19 cellular contexts compared by ENCODE assay signal in the genomic region with DNA sequence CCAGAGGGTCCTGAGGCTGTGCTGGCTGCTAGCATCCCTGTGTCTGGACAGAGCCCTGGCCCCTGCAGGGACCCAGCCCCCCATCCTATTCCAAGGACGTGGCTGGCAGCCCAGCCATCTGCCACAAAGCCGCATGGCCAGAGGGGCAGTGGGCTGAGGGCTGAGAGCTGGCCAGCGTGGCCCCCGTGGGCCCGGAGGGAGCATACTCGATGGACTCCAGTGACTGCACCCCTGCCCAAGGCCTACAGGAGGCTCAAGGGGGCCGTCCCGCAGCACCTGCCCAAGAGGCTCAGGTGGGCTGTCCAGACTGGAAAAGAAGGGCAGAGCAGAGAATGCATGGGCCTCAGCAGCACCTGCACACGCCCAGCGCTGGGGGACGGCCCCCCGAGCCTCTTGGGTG. TPM values are rescaled to one million over a fixed set of nuclear protein-coding genes. Genes with fewer than 3 reads are reported as not detected.
DNase-seq lines count a peak whose midpoint lies in the region; ATAC-seq, FAIRE-seq and TF ChIP-seq lines count a peak whose summit lies in the region.
"Had no signal": no experiment of that assay in that cellular context is flagged by ENCODE, and none has a peak within 500 bp of the region (broad histone marks: within the 10 kb centered on the region; RNA-seq: fewer than 3 reads in every experiment).

No MANE protein-coding gene starts in this region.

- ATAC-seq in HepG2 (no peak), right lobe of liver (no peak), HG02678 (IDR thresholded peaks at IDR 0.05; ENCODE audit: unreplicated experiment) (no peak)
- no peak for ATAC-seq in stimulated activated effector memory CD8-positive, alpha-beta T cell treated with anti-CD3 and anti-CD28 coated beads, Interleukin-12 subunit alpha, Interleukin-12 subunit beta, amount 100 ng/mL, for 72 hours

- TF ChIP-seq RAD21 in HepG2 (CRISPR knock-in tag; IDR thresholded peaks at IDR 0.05), result no peak

- H3K4me2 ChIP-seq in HepG2 (ENCODE audit: low read depth, low read length), result no peak overlapping the region
- H3K4me2 ChIP-seq: GM23338 had no signal

- no CpG with 5 or more reads among the region's 12 CpGs for WGBS in HepG2 (ENCODE audit: low lambda C conversion rate)
- WGBS in right lobe of liver (ENCODE audit: insufficient coverage, low coverage, low lambda C conversion rate, missing lambda C conversion rate), result no CpG with 5 or more reads among the region's 12 CpGs
- WGBS in endodermal cell (ENCODE audit: insufficient coverage in 1 of 2, insufficient read length in 1 of 2), 2 experiments, result 92 to 93% methylated on average over 6 to 12 of the region's 12 CpGs

- CTCF ChIA-PET in HepG2 (lab: Yijun Ruan, JAX; ENCODE audit: low intra/inter-chr PET ratio, low total read pairs) (no interaction called here), RWPE1 (lab: Yijun Ruan, JAX) (no interaction called here)

- H3K4me3 ChIP-seq in HepG2 (replicated peaks in 1 of 3; ENCODE audit: insufficient read depth in 1 of 3, low read depth in 2 of 3, low read length in 3 of 3) (no peak overlapping the region), right lobe of liver (no peak overlapping the region), endodermal cell (ENCODE audit: low read length) (no peak overlapping the region)
- H3K4me3 ChIP-seq: GM23338 had no signal

- in situ Hi-C loops in HepG2 (cut with HindIII; ENCODE audit: extremely low pct_ligation_motif_present, low pct_unique_long_range_greater_than_20kb), result no loop called here

- TF ChIP-seq EP300 in HepG2 (IDR thresholded peaks at IDR 0.05; ENCODE audit: low read depth in 2 of 2, low read length in 2 of 2) (no peak), HepG2 (CRISPR knock-in tag; IDR thresholded peaks at IDR 0.05; ENCODE audit: borderline replicate concordance) (no peak)

- POLR2A ChIA-PET in HepG2 (lab: Yijun Ruan, JAX) (interaction anchor here (1.4 to 1.7 kb wide), 2 partner anchors 30 to 36 kb away, joined by 3 to 4 read pairs; no protein-coding TSS in a partner anchor), RWPE1 (lab: Yijun Ruan, JAX; ENCODE audit: low non-redundant PET) (no interaction called here)

- H3K36me3 ChIP-seq in HepG2 (replicated peaks in 1 of 2; ENCODE audit: control insufficient read depth in 1 of 2, insufficient read depth in 2 of 2, low read length in 2 of 2) (no peaks in the 10 kb centered on the region), right lobe of liver (no peaks in the 10 kb centered on the region), endodermal cell (ENCODE audit: control insufficient read depth, insufficient read depth, low read length) (no peaks in the 10 kb centered on the region)

- no peaks in the 10 kb centered on the region for H3K79me2 ChIP-seq in HepG2 (ENCODE audit: insufficient read depth, low read length)

- no peaks in the 10 kb centered on the region for H3K27me3 ChIP-seq in HepG2 (ENCODE audit: control insufficient read depth in 1 of 2, insufficient read depth in 2 of 2, low read length in 2 of 2)
- H3K27me3 ChIP-seq in right lobe of liver, result no peaks in the 10 kb centered on the region
- H3K27me3 ChIP-seq in endodermal cell (ENCODE audit: control insufficient read depth, insufficient read depth, low read length, poor library complexity, severe bottlenecking), result no peaks in the 10 kb centered on the region

- H3K9ac ChIP-seq in HepG2 (ENCODE audit: insufficient read depth, low read depth, low read length) (no peak overlapping the region), endodermal cell (ENCODE audit: extremely low read depth, low read length, poor library complexity, severe bottlenecking) (no peak overlapping the region)

- TF ChIP-seq POLR2A in HepG2 (IDR thresholded peaks at IDR 0.05; ENCODE audit: insufficient read depth in 1 of 2, low read depth in 2 of 2, low read length in 2 of 2) (no peak), right lobe of liver (IDR thresholded peaks at IDR 0.05) (no peak)

- peaks cover 2% of the 10 kb centered on the region for H3K27me3 Mint-ChIP-seq in endodermal cell (ENCODE audit: insufficient read depth)
- H3K27me3 Mint-ChIP-seq: CD8-positive, alpha-beta memory T cell had no signal

- H3K4me1 ChIP-seq in HepG2 (ENCODE audit: insufficient read depth, low read length) (no peaks in the 10 kb centered on the region), right lobe of liver (no peaks in the 10 kb centered on the region), endodermal cell (ENCODE audit: control insufficient read depth, insufficient read depth, low read length) (peaks cover 5% of the 10 kb centered on the region)

- H3K9me3 ChIP-seq in HepG2 (ENCODE audit: low read length) (no peaks in the 10 kb centered on the region), right lobe of liver (no peaks in the 10 kb centered on the region), endodermal cell (ENCODE audit: control insufficient read depth, low read length) (no peaks in the 10 kb centered on the region)

- no peak for FAIRE-seq in HepG2 (lab: Jason Lieb, UNC)
- FAIRE-seq: G401.6, GM12892, H54 had no signal

- H3K27ac ChIP-seq in HepG2 (ENCODE audit: extremely low read length, insufficient read depth, low read length) (no peak overlapping the region), right lobe of liver (no peak overlapping the region), RWPE1 (peak overlapping the region; percentile 57), endodermal cell (ENCODE audit: low read depth, low read length) (peak overlapping the region; percentile 5)

- peaks cover 3% of the 10 kb centered on the region for H3K36me3 Mint-ChIP-seq in endodermal cell (ENCODE audit: low read depth)
- H3K36me3 Mint-ChIP-seq in stimulated activated effector memory CD8-positive, alpha-beta T cell treated with anti-CD3 and anti-CD28 coated beads, Interleukin-12 subunit alpha, Interleukin-12 subunit beta, amount 100 ng/mL, for 72 hours, result peaks cover 5% of the 10 kb centered on the region
- H3K36me3 Mint-ChIP-seq: CD4-positive, CD25-positive, alpha-beta regulatory T cell; CD8-positive, alpha-beta memory T cell had no signal

- no peaks in the 10 kb centered on the region; the same call in 1 of the 2 replicates for H4K20me1 ChIP-seq in HepG2 (ENCODE audit: insufficient read depth, low read length)

- no peak overlapping the region for H3K27ac Mint-ChIP-seq in endodermal cell
- H3K27ac Mint-ChIP-seq in stimulated activated effector memory CD8-positive, alpha-beta T cell treated with anti-CD3 and anti-CD28 coated beads, Interleukin-12 subunit alpha, Interleukin-12 subunit beta, amount 100 ng/mL, for 72 hours, result peak overlapping the region; percentile 37
- H3K27ac Mint-ChIP-seq: B cell; CD4-positive, CD25-positive, alpha-beta regulatory T cell; CD8-positive, alpha-beta memory T cell; GM23338 had no signal

- intact Hi-C loops in HepG2 (cut with micrococcal nuclease; ENCODE audit: unreplicated experiment), result no loop called here
- intact Hi-C loops in right lobe of liver (cut with DNase I), result loop anchor here in 1 of 2 donors (10.0 kb wide), 1 partner anchor 199 kb away; no protein-coding TSS in a partner anchor

- no peaks in the 10 kb centered on the region for H3K9me3 Mint-ChIP-seq in endodermal cell
- no peaks in the 10 kb centered on the region for H3K9me3 Mint-ChIP-seq in stimulated activated effector memory CD8-positive, alpha-beta T cell treated with anti-CD3 and anti-CD28 coated beads, Interleukin-12 subunit alpha, Interleukin-12 subunit beta, amount 100 ng/mL, for 72 hours
- H3K9me3 Mint-ChIP-seq: CD4-positive, CD25-positive, alpha-beta regulatory T cell; CD8-positive, alpha-beta memory T cell; GM23338 had no signal

- no peak overlapping the region for H2AFZ ChIP-seq in HepG2 (ENCODE audit: low read length)
- H2AFZ ChIP-seq: GM23338 had no signal

- H3K4me1 Mint-ChIP-seq in endodermal cell, result peaks cover 3% of the 10 kb centered on the region
- peaks cover 7% of the 10 kb centered on the region for H3K4me1 Mint-ChIP-seq in stimulated activated effector memory CD8-positive, alpha-beta T cell treated with anti-CD3 and anti-CD28 coated beads, Interleukin-12 subunit alpha, Interleukin-12 subunit beta, amount 100 ng/mL, for 72 hours
- H3K4me1 Mint-ChIP-seq: B cell had no signal

- H3K4me3 Mint-ChIP-seq in endodermal cell, result no peak overlapping the region
- no peak overlapping the region for H3K4me3 Mint-ChIP-seq in stimulated activated effector memory CD8-positive, alpha-beta T cell treated with anti-CD3 and anti-CD28 coated beads, Interleukin-12 subunit alpha, Interleukin-12 subunit beta, amount 100 ng/mL, for 72 hours
- H3K4me3 Mint-ChIP-seq: B cell; CD8-positive, alpha-beta memory T cell; GM23338 had no signal

- BruUV-seq in HepG2 (replicated peaks; lab: Mats Ljungman, UMichigan), result no TSS peak

- DNase-seq in HepG2 (ENCODE audit: low spot score) (no peak), right lobe of liver (no peak), RWPE1 (ENCODE audit: low spot score) (no peak), endodermal cell (no peak), DMS79 (lab: John Stamatoyannopoulos, UW) (no peak), SHP77 (lab: John Stamatoyannopoulos, UW) (no peak)
- no peak for DNase-seq in stimulated activated effector memory CD8-positive, alpha-beta T cell treated with anti-CD3 and anti-CD28 coated beads, Interleukin-12 subunit alpha, Interleukin-12 subunit beta, amount 100 ng/mL, for 72 hours (ENCODE audit: low spot score in 2 of 2)
- DNase-seq: CD4-positive, CD25-positive, alpha-beta regulatory T cell; CD8-positive, alpha-beta memory T cell; COR-L47; DMS 273 treated with DMSO at 0.1 percent for 48 hours; DMS53 had no signal

- no peak for TF ChIP-seq CTCF in HepG2 (CRISPR knock-in tag; IDR thresholded peaks at IDR 0.05)
- TF ChIP-seq CTCF in right lobe of liver (IDR thresholded peaks at IDR 0.05), result no peak
- TF ChIP-seq CTCF in RWPE1 (conservative IDR thresholded peaks at IDR 0.05; ENCODE audit: low read depth), result no peak
- TF ChIP-seq CTCF in endodermal cell (conservative IDR thresholded peaks at IDR 0.05), result peak; percentile 24

RNA-seq across cellular contexts. Expression of gene TSPAN4, which starts 13.1 kb away (rescaled TPM):
- total RNA-seq in HepG2 (2016; rRNA removed; fragmentation: Illumina TruSeq; extraction: Trizol), result 13.2 and 31.7 TPM in 2 replicates
- 8.9 and 10.0 TPM in 2 replicates for total RNA-seq in HepG2 (2016; cell fraction: cytosol; rRNA removed; fragmentation: Illumina TruSeq; extraction: Trizol; ENCODE audit: low read depth)
- total RNA-seq in HepG2 (2016; cell fraction: insoluble cytoplasmic fraction; rRNA removed; fragmentation: Illumina TruSeq; extraction: Trizol), result 12.0 and 31.8 TPM in 2 replicates
- total RNA-seq in HepG2 (2016; cell fraction: membrane; rRNA removed; fragmentation: Illumina TruSeq; extraction: Trizol), result 11.0 and 13.5 TPM in 2 replicates
- total RNA-seq in HepG2 (2016; cell fraction: nucleus; rRNA removed; fragmentation: Illumina TruSeq; extraction: Trizol), result 26.1 and 32.6 TPM in 2 replicates
- 68.3 and 88.5 TPM in 2 replicates for polyA plus RNA-seq in HepG2 (2011; rRNA removed)
- 60.2 and 113 TPM in 2 replicates for polyA plus RNA-seq in HepG2 (2011; cell fraction: cytosol; rRNA removed)
- 232 and 327 TPM in 2 replicates for polyA plus RNA-seq in HepG2 (2011; cell fraction: nucleus; rRNA removed)
- 22.7 and 28.5 TPM in 2 replicates for polyA plus RNA-seq in HepG2 (2012)
- 10.4 TPM in 2 replicates for polyA plus RNA-seq in HepG2 (2016; cell fraction: cytosol; fragmentation: Illumina TruSeq; extraction: Trizol; ENCODE audit: low read depth)
- 11.8 and 12.7 TPM in 2 replicates for polyA plus RNA-seq in HepG2 (2016; cell fraction: insoluble cytoplasmic fraction; fragmentation: Illumina TruSeq; extraction: Trizol; ENCODE audit: low read depth)
- polyA plus RNA-seq in HepG2 (2016; cell fraction: membrane; fragmentation: Illumina TruSeq; extraction: Trizol; ENCODE audit: low read depth), result 8.5 and 12.0 TPM in 2 replicates
- polyA plus RNA-seq in HepG2 (2016; cell fraction: nucleus; fragmentation: Illumina TruSeq; extraction: Trizol; ENCODE audit: insufficient read depth, low read depth), result 59.4 and 62.8 TPM in 2 replicates
- polyA minus RNA-seq in HepG2 (2011; rRNA and poly(A)+ RNA removed; ENCODE audit: low replicate concordance), result 59.6 and 124 TPM in 2 replicates
- polyA minus RNA-seq in HepG2 (2011; cell fraction: cytosol; rRNA and poly(A)+ RNA removed), result 24.9 and 25.9 TPM in 2 replicates
- 16.4 and 16.9 TPM in 2 replicates for polyA minus RNA-seq in HepG2 (2011; cell fraction: nucleus; rRNA and poly(A)+ RNA removed)
- total RNA-seq in right lobe of liver, result 10 to 100 TPM; 14.9 to 80.6 (median 30.5) TPM
- 10 to 100 TPM; 56.8 to 71.1 TPM for total RNA-seq in endodermal cell
- polyA plus RNA-seq in endodermal cell (2013, experiment 1 of 2), result 51.9 TPM
- 47.2 TPM for polyA plus RNA-seq in endodermal cell (2013, experiment 2 of 2)

RNA-seq across cellular contexts. Expression of gene POLR2L, which starts 13.5 kb away (rescaled TPM):
- 114 and 146 TPM in 2 replicates for total RNA-seq in HepG2 (2016; rRNA removed; fragmentation: Illumina TruSeq; extraction: Trizol)
- total RNA-seq in HepG2 (2016; cell fraction: cytosol; rRNA removed; fragmentation: Illumina TruSeq; extraction: Trizol; ENCODE audit: low read depth), result 37.0 and 48.5 TPM in 2 replicates
- 113 and 136 TPM in 2 replicates for total RNA-seq in HepG2 (2016; cell fraction: insoluble cytoplasmic fraction; rRNA removed; fragmentation: Illumina TruSeq; extraction: Trizol)
- 68.6 and 79.8 TPM in 2 replicates for total RNA-seq in HepG2 (2016; cell fraction: membrane; rRNA removed; fragmentation: Illumina TruSeq; extraction: Trizol)
- 34.9 and 39.5 TPM in 2 replicates for total RNA-seq in HepG2 (2016; cell fraction: nucleus; rRNA removed; fragmentation: Illumina TruSeq; extraction: Trizol)
- polyA plus RNA-seq in HepG2 (2011; rRNA removed), result 104 and 115 TPM in 2 replicates
- polyA plus RNA-seq in HepG2 (2011; cell fraction: cytosol; rRNA removed), result 35.1 and 78.0 TPM in 2 replicates
- 44.7 and 47.4 TPM in 2 replicates for polyA plus RNA-seq in HepG2 (2011; cell fraction: nucleus; rRNA removed)
- 57.4 and 93.8 TPM in 2 replicates for polyA plus RNA-seq in HepG2 (2012)
- 58.6 and 89.5 TPM in 2 replicates for polyA plus RNA-seq in HepG2 (2016; cell fraction: cytosol; fragmentation: Illumina TruSeq; extraction: Trizol; ENCODE audit: low read depth)
- 221 and 225 TPM in 2 replicates for polyA plus RNA-seq in HepG2 (2016; cell fraction: insoluble cytoplasmic fraction; fragmentation: Illumina TruSeq; extraction: Trizol; ENCODE audit: low read depth)
- 90.2 and 102 TPM in 2 replicates for polyA plus RNA-seq in HepG2 (2016; cell fraction: membrane; fragmentation: Illumina TruSeq; extraction: Trizol; ENCODE audit: low read depth)
- polyA plus RNA-seq in HepG2 (2016; cell fraction: nucleus; fragmentation: Illumina TruSeq; extraction: Trizol; ENCODE audit: insufficient read depth, low read depth), result 84.0 and 90.2 TPM in 2 replicates
- polyA minus RNA-seq in HepG2 (2011; rRNA and poly(A)+ RNA removed; ENCODE audit: low replicate concordance), result 129 and 143 TPM in 2 replicates
- polyA minus RNA-seq in HepG2 (2011; cell fraction: cytosol; rRNA and poly(A)+ RNA removed), result 35.6 and 37.0 TPM in 2 replicates
- polyA minus RNA-seq in HepG2 (2011; cell fraction: nucleus; rRNA and poly(A)+ RNA removed), result 27.3 and 33.1 TPM in 2 replicates
- total RNA-seq in right lobe of liver, result 10 to 100 TPM; 34.5 to 88.1 (median 72.9) TPM
- 100 to 1,000 TPM; 139 to 148 TPM for total RNA-seq in endodermal cell
- 111 TPM for polyA plus RNA-seq in endodermal cell (2013, experiment 1 of 2)
- 114 TPM for polyA plus RNA-seq in endodermal cell (2013, experiment 2 of 2)

RNA-seq across cellular contexts. Expression of gene CD151, which starts 23.0 kb away (rescaled TPM):
- total RNA-seq in HepG2 (2016; rRNA removed; fragmentation: Illumina TruSeq; extraction: Trizol), result 54.0 and 125 TPM in 2 replicates
- total RNA-seq in HepG2 (2016; cell fraction: cytosol; rRNA removed; fragmentation: Illumina TruSeq; extraction: Trizol; ENCODE audit: low read depth), result 31.5 and 37.4 TPM in 2 replicates
- total RNA-seq in HepG2 (2016; cell fraction: insoluble cytoplasmic fraction; rRNA removed; fragmentation: Illumina TruSeq; extraction: Trizol), result 60.0 and 126 TPM in 2 replicates
- 34.7 and 43.1 TPM in 2 replicates for total RNA-seq in HepG2 (2016; cell fraction: membrane; rRNA removed; fragmentation: Illumina TruSeq; extraction: Trizol)
- total RNA-seq in HepG2 (2016; cell fraction: nucleus; rRNA removed; fragmentation: Illumina TruSeq; extraction: Trizol), result 93.4 and 110 TPM in 2 replicates
- 197 and 287 TPM in 2 replicates for polyA plus RNA-seq in HepG2 (2011; rRNA removed)
- polyA plus RNA-seq in HepG2 (2011; cell fraction: cytosol; rRNA removed), result 200 and 252 TPM in 2 replicates
- 375 and 396 TPM in 2 replicates for polyA plus RNA-seq in HepG2 (2011; cell fraction: nucleus; rRNA removed)
- 93.8 and 141 TPM in 2 replicates for polyA plus RNA-seq in HepG2 (2012)
- polyA plus RNA-seq in HepG2 (2016; cell fraction: cytosol; fragmentation: Illumina TruSeq; extraction: Trizol; ENCODE audit: low read depth), result 36.4 and 45.9 TPM in 2 replicates
- polyA plus RNA-seq in HepG2 (2016; cell fraction: insoluble cytoplasmic fraction; fragmentation: Illumina TruSeq; extraction: Trizol; ENCODE audit: low read depth), result 54.8 and 63.7 TPM in 2 replicates
- 41.9 and 45.5 TPM in 2 replicates for polyA plus RNA-seq in HepG2 (2016; cell fraction: membrane; fragmentation: Illumina TruSeq; extraction: Trizol; ENCODE audit: low read depth)
- 208 and 218 TPM in 2 replicates for polyA plus RNA-seq in HepG2 (2016; cell fraction: nucleus; fragmentation: Illumina TruSeq; extraction: Trizol; ENCODE audit: insufficient read depth, low read depth)
- polyA minus RNA-seq in HepG2 (2011; rRNA and poly(A)+ RNA removed; ENCODE audit: low replicate concordance), result 312 and 492 TPM in 2 replicates
- polyA minus RNA-seq in HepG2 (2011; cell fraction: cytosol; rRNA and poly(A)+ RNA removed), result 90.0 and 90.8 TPM in 2 replicates
- polyA minus RNA-seq in HepG2 (2011; cell fraction: nucleus; rRNA and poly(A)+ RNA removed), result 60.9 and 80.8 TPM in 2 replicates
- total RNA-seq in right lobe of liver, result 100 to 1,000 TPM in 5 of 6 experiments, 10 to 100 TPM in 1; 70.8 to 156 (median 135) TPM
- 100 to 1,000 TPM; 139 to 165 TPM for total RNA-seq in endodermal cell
- 153 TPM for polyA plus RNA-seq in endodermal cell (2013, experiment 1 of 2)
- polyA plus RNA-seq in endodermal cell (2013, experiment 2 of 2), result 149 TPM

RNA-seq across cellular contexts. Expression of gene CRACR2B, which starts 28.1 kb away (rescaled TPM):
- total RNA-seq in HepG2 (2016; rRNA removed; fragmentation: Illumina TruSeq; extraction: Trizol) (8.9 and 14.9 TPM in 2 replicates), right lobe of liver (1 to 10 TPM; 2.2 to 4.0 (median 3.1) TPM), endodermal cell (10 to 100 TPM; 22.3 to 28.1 TPM)
- total RNA-seq in HepG2 (2016; cell fraction: cytosol; rRNA removed; fragmentation: Illumina TruSeq; extraction: Trizol; ENCODE audit: low read depth), result 5.5 and 5.9 TPM in 2 replicates
- 8.5 and 12.6 TPM in 2 replicates for total RNA-seq in HepG2 (2016; cell fraction: insoluble cytoplasmic fraction; rRNA removed; fragmentation: Illumina TruSeq; extraction: Trizol)
- 6.6 and 10.0 TPM in 2 replicates for total RNA-seq in HepG2 (2016; cell fraction: membrane; rRNA removed; fragmentation: Illumina TruSeq; extraction: Trizol)
- total RNA-seq in HepG2 (2016; cell fraction: nucleus; rRNA removed; fragmentation: Illumina TruSeq; extraction: Trizol), result 10.8 and 16.7 TPM in 2 replicates
- polyA plus RNA-seq in HepG2 (2011; rRNA removed), result 21.0 and 27.7 TPM in 2 replicates
- polyA plus RNA-seq in HepG2 (2011; cell fraction: cytosol; rRNA removed), result 9.8 and 16.5 TPM in 2 replicates
- polyA plus RNA-seq in HepG2 (2011; cell fraction: nucleus; rRNA removed), result 278 and 343 TPM in 2 replicates
- polyA plus RNA-seq in HepG2 (2012), result 10.5 and 14.8 TPM in 2 replicates
- polyA plus RNA-seq in HepG2 (2016; cell fraction: cytosol; fragmentation: Illumina TruSeq; extraction: Trizol; ENCODE audit: low read depth), result 8.3 and 10.9 TPM in 2 replicates
- 14.8 and 17.4 TPM in 2 replicates for polyA plus RNA-seq in HepG2 (2016; cell fraction: insoluble cytoplasmic fraction; fragmentation: Illumina TruSeq; extraction: Trizol; ENCODE audit: low read depth)
- polyA plus RNA-seq in HepG2 (2016; cell fraction: membrane; fragmentation: Illumina TruSeq; extraction: Trizol; ENCODE audit: low read depth), result 11.2 and 14.5 TPM in 2 replicates
- polyA plus RNA-seq in HepG2 (2016; cell fraction: nucleus; fragmentation: Illumina TruSeq; extraction: Trizol; ENCODE audit: insufficient read depth, low read depth), result 48.6 and 55.2 TPM in 2 replicates
- polyA minus RNA-seq in HepG2 (2011; rRNA and poly(A)+ RNA removed; ENCODE audit: low replicate concordance), result 3.4 and 13.9 TPM in 2 replicates
- 7.5 and 8.4 TPM in 2 replicates for polyA minus RNA-seq in HepG2 (2011; cell fraction: cytosol; rRNA and poly(A)+ RNA removed)
- 22.7 and 23.2 TPM in 2 replicates for polyA minus RNA-seq in HepG2 (2011; cell fraction: nucleus; rRNA and poly(A)+ RNA removed)
- 9.0 TPM for polyA plus RNA-seq in endodermal cell (2013, experiment 1 of 2)
- 6.2 TPM for polyA plus RNA-seq in endodermal cell (2013, experiment 2 of 2)
- total RNA-seq: A172 had no signal
- polyA plus RNA-seq: CD8-positive, alpha-beta memory T cell had no signal

RNA-seq across cellular contexts. Expression of gene PNPLA2, which starts 37.1 kb away (rescaled TPM):
- total RNA-seq in HepG2 (2016; rRNA removed; fragmentation: Illumina TruSeq; extraction: Trizol), result 4.8 and 10.5 TPM in 2 replicates
- 3.8 and 4.1 TPM in 2 replicates for total RNA-seq in HepG2 (2016; cell fraction: cytosol; rRNA removed; fragmentation: Illumina TruSeq; extraction: Trizol; ENCODE audit: low read depth)
- 4.0 and 11.4 TPM in 2 replicates for total RNA-seq in HepG2 (2016; cell fraction: insoluble cytoplasmic fraction; rRNA removed; fragmentation: Illumina TruSeq; extraction: Trizol)
- total RNA-seq in HepG2 (2016; cell fraction: membrane; rRNA removed; fragmentation: Illumina TruSeq; extraction: Trizol), result 4.4 and 5.4 TPM in 2 replicates
- total RNA-seq in HepG2 (2016; cell fraction: nucleus; rRNA removed; fragmentation: Illumina TruSeq; extraction: Trizol), result 17.2 and 23.5 TPM in 2 replicates
- 43.2 and 58.1 TPM in 2 replicates for polyA plus RNA-seq in HepG2 (2011; rRNA removed)
- polyA plus RNA-seq in HepG2 (2011; cell fraction: cytosol; rRNA removed), result 7.3 and 12.8 TPM in 2 replicates
- 830 and 954 TPM in 2 replicates for polyA plus RNA-seq in HepG2 (2011; cell fraction: nucleus; rRNA removed)
- polyA plus RNA-seq in HepG2 (2012), result 70.1 and 82.8 TPM in 2 replicates
- 4.8 and 6.6 TPM in 2 replicates for polyA plus RNA-seq in HepG2 (2016; cell fraction: cytosol; fragmentation: Illumina TruSeq; extraction: Trizol; ENCODE audit: low read depth)
- 14.6 and 20.2 TPM in 2 replicates for polyA plus RNA-seq in HepG2 (2016; cell fraction: insoluble cytoplasmic fraction; fragmentation: Illumina TruSeq; extraction: Trizol; ENCODE audit: low read depth)
- 7.5 and 10.2 TPM in 2 replicates for polyA plus RNA-seq in HepG2 (2016; cell fraction: membrane; fragmentation: Illumina TruSeq; extraction: Trizol; ENCODE audit: low read depth)
- 77.9 and 79.1 TPM in 2 replicates for polyA plus RNA-seq in HepG2 (2016; cell fraction: nucleus; fragmentation: Illumina TruSeq; extraction: Trizol; ENCODE audit: insufficient read depth, low read depth)
- polyA minus RNA-seq in HepG2 (2011; rRNA and poly(A)+ RNA removed; ENCODE audit: low replicate concordance), result 60.4 and 150 TPM in 2 replicates
- 24.0 and 31.5 TPM in 2 replicates for polyA minus RNA-seq in HepG2 (2011; cell fraction: cytosol; rRNA and poly(A)+ RNA removed)
- polyA minus RNA-seq in HepG2 (2011; cell fraction: nucleus; rRNA and poly(A)+ RNA removed), result 135 and 151 TPM in 2 replicates
- 10 to 100 TPM; 33.2 to 97.1 (median 69.6) TPM for total RNA-seq in right lobe of liver
- 10 to 100 TPM; 77.0 to 77.6 TPM for total RNA-seq in endodermal cell
- 35.9 TPM for polyA plus RNA-seq in endodermal cell (2013, experiment 1 of 2)
- polyA plus RNA-seq in endodermal cell (2013, experiment 2 of 2), result 30.1 TPM

Comparison
In these comparisons a context has a peak if more than half of its experiments do, and no peak if none do; other contexts are left out.
1. H3K27ac ChIP-seq: peak in RWPE1 (single experiment) and endodermal cell (single experiment); none in HepG2 (single experiment) and right lobe of liver (0 of 3).